Comparison of ENCODE assay signal across 8 cellular contexts in the genomic region with DNA sequence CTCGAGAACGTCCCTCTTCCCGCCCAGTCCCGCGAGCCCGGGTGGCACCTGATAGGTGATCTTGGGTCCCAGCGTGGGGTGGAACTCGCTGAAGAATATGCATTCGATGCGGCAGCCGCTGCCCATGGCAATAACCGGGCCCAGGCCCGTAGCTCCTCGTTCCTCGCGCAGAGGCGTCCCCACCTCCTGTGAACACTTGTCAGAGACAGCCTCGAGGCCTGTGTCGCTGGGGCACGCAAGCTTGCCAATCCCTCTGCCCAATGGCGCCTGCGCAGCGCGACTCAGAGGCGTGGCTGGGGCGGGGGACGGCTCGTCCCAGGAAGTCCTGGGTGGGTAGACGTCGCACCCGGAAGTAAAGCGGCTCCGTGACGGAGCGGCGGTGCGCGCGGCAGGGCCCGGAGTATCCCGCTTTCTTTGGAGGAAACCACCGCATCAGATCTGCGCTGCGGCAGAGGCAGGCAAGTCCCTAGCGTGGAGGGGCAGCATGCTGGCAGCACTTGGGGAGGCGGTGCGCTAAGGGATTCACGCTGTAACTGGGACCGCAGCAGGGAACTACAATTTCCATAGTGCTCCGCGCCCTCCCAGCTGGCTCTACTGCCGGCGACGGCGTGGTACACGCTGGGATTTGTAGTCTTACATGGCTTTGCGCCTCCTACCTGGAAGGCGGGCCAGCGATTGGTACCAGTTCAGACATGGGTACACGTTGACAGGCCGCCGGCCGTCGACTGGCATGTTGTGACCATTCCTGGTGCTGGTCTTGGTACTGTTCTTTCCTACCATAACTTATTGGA. TPM values are rescaled to one million over a fixed set of nuclear protein-coding genes. Genes with fewer than 3 reads are reported as not detected.
DNase-seq lines count a peak whose midpoint lies in the region; ATAC-seq, FAIRE-seq and TF ChIP-seq lines count a peak whose summit lies in the region.

A gene with protein sequence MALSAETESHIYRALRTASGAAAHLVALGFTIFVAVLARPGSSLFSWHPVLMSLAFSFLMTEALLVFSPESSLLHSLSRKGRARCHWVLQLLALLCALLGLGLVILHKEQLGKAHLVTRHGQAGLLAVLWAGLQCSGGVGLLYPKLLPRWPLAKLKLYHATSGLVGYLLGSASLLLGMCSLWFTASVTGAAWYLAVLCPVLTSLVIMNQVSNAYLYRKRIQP (plus strand): TSS at position 336 of the 791 bp plus-strand sequence. CDS start 572 bp downstream, outside the sequence.
A gene (minus strand): TSS at position 249 of the 791 bp plus-strand sequence. CDS start 123 bp downstream, at position 126.

- DNase-seq in ELF-1 (ENCODE audit: low read depth, low spot score) (peak; percentile 95), H54 (ENCODE audit: insufficient read length, low spot score) (peak; percentile 95), M059J (ENCODE audit: low read depth) (peak; percentile 91), fibroblast of mammary gland (ENCODE audit: low read depth) (peak; percentile 83), natural killer cell (peak; percentile 97)
- DNase-seq in activated T-helper 9 cell treated with anti-CD3 and anti-CD28 coated beads, Interleukin-2, amount 50 U/mL, for 16 hours (ENCODE audit: low read depth) = peak; percentile 100
- DNase-seq in stimulated activated naive CD4-positive, alpha-beta T cell (lab: John Stamatoyannopoulos, UW) = peak; percentile 97 to 99 (median 98)

- no peak for FAIRE-seq in H54 (lab: Jason Lieb, UNC)

- peaks cover 36 to 68% of the 10 kb centered on the region in 2 donors for H3K4me1 Mint-ChIP-seq in natural killer cell

- peak; percentile 87 to 95 (median 88) for ATAC-seq in natural killer cell

- H3K4me3 ChIP-seq in fibroblast of mammary gland (ENCODE audit: control insufficient read depth, low read depth, low read length) = peak within 1 kb of the TSS; percentile 92

- no peaks in the 10 kb centered on the region for H3K27me3 Mint-ChIP-seq in natural killer cell (ENCODE audit: low read depth in 2 of 2)

- no peaks in the 10 kb centered on the region for H3K9me3 Mint-ChIP-seq in natural killer cell

- TF ChIP-seq POLR2A in H54 (IDR thresholded peaks at IDR 0.05; ENCODE audit: low read depth, low read length) (peak; percentile 91), Raji (IDR thresholded peaks at IDR 0.05; ENCODE audit: insufficient read depth, low read depth, low read length) (peak; percentile 99)

- no peaks in the 10 kb centered on the region for H3K36me3 Mint-ChIP-seq in natural killer cell

- H3K27ac Mint-ChIP-seq in natural killer cell = peak within 1 kb of the TSS; percentile 96 to 98

- peak within 1 kb of the TSS; percentile 96 for H3K4me3 Mint-ChIP-seq in natural killer cell

- TF ChIP-seq CTCF in fibroblast of mammary gland (conservative IDR thresholded peaks at IDR 0.05; ENCODE audit: control insufficient read depth, insufficient read depth, low read depth, low read length) = no peak
- no peak for TF ChIP-seq CTCF in natural killer cell (IDR thresholded peaks at IDR 0.05)

- intact Hi-C loops in natural killer cell (cut with micrococcal nuclease) = loop anchor here (1.0 to 10.0 kb wide), 3 partner anchors 9 to 1034 kb away; a partner anchor contains a TSS

RNA-seq across cellular contexts. Expression of the first gene that starts in this region (rescaled TPM):
- total RNA-seq in M059J (2014; rRNA removed; shearing (Covaris generic)) = 32.8 and 49.9 TPM in 2 replicates
- 10 to 100 TPM; 39.6 to 54.0 (median 50.5) TPM for total RNA-seq in natural killer cell

RNA-seq across cellular contexts. Expression of the second gene that starts in this region (rescaled TPM):
- 15.6 and 27.9 TPM in 2 replicates for total RNA-seq in M059J (2014; rRNA removed; shearing (Covaris generic))
- 10 to 100 TPM; 78.9 to 87.6 (median 80.9) TPM for total RNA-seq in natural killer cell

Comparison
In these comparisons a context has a peak if more than half of its experiments do, and no peak if none do; other contexts are left out.
1. Peak in every context shown above with its lines: DNase-seq, ATAC-seq and H3K4me3 ChIP-seq.